In genomic region chr2:30255466-30256408, GRCh38 we compare ENCODE assay signal across 11 cellular contexts. TPM values are rescaled to one million over a fixed set of nuclear protein-coding genes. Genes with fewer than 3 reads are reported as not detected.
DNase-seq lines count a peak whose midpoint lies in the region; ATAC-seq and TF ChIP-seq lines count a peak whose summit lies in the region.
"Had no signal": no experiment of that assay in that cellular context is flagged by ENCODE, and none has a peak within 500 bp of the region (broad histone marks: within the 10 kb centered on the region; RNA-seq: fewer than 3 reads in every experiment).

No MANE protein-coding gene starts in this region.

- H3K4me1 Mint-ChIP-seq in CD4-positive, alpha-beta memory T cell: peaks cover 63 to 99% (median 84%) of the 10 kb centered on the region in 4 donors
- H3K4me1 Mint-ChIP-seq in neural progenitor cell: peaks cover 13% of the 10 kb centered on the region

- no peak overlapping the region for H3K4me3 ChIP-seq in CD4-positive, alpha-beta memory T cell (ENCODE audit: low read length in 2 of 2)
- no peak overlapping the region for H3K4me3 ChIP-seq in neural progenitor cell

- H3K9ac ChIP-seq in neural progenitor cell: no peak overlapping the region

- no peak for TF ChIP-seq CTCF in neural progenitor cell (IDR thresholded peaks at IDR 0.05)

- no peak overlapping the region for H3K4me2 ChIP-seq in neural progenitor cell

- H3K4me1 ChIP-seq in CD4-positive, alpha-beta memory T cell (ENCODE audit: insufficient read depth, low read length): peaks cover 97% of the 10 kb centered on the region
- peaks cover 12% of the 10 kb centered on the region for H3K4me1 ChIP-seq in neural progenitor cell

- H3K36me3 ChIP-seq in CD4-positive, alpha-beta memory T cell (ENCODE audit: insufficient read depth, low read length): peaks cover 44% of the 10 kb centered on the region
- H3K36me3 ChIP-seq in neural progenitor cell: no peaks in the 10 kb centered on the region

- POLR2A ChIA-PET in CD4-positive, alpha-beta memory T cell (lab: Charles Lee; ENCODE audit: partially characterized antibody): interaction anchor here (1.3 to 21.5 kb wide), 4 partner anchors 11 to 82 kb away, joined by 4 to 435 read pairs (median 38); partner anchors contain the start of gene LBH

- intact Hi-C loops in CD4-positive, alpha-beta memory T cell (cut with micrococcal nuclease): no loop called here

- H3K27me3 Mint-ChIP-seq in CD4-positive, alpha-beta memory T cell: no peaks in the 10 kb centered on the region
- peaks cover 4% of the 10 kb centered on the region for H3K27me3 Mint-ChIP-seq in neural progenitor cell (ENCODE audit: insufficient read depth, low read depth)

- H3K36me3 Mint-ChIP-seq in CD4-positive, alpha-beta memory T cell: peaks cover 56 to 75% of the 10 kb centered on the region in 2 donors
- peaks cover 39 to 73% of the 10 kb centered on the region in 2 donors for H3K36me3 Mint-ChIP-seq in activated naive CD4-positive, alpha-beta T cell treated with anti-CD3 and anti-CD28 coated beads, Interleukin-2, amount 50 U/mL, for 72 hours
- peaks cover 16% of the 10 kb centered on the region for H3K36me3 Mint-ChIP-seq in neural progenitor cell

- no peak for DNase-seq in CD4-positive, alpha-beta memory T cell
- DNase-seq in HT-29 (ENCODE audit: low spot score): peak; percentile 17
- DNase-seq in activated naive CD4-positive, alpha-beta T cell treated with anti-CD3 and anti-CD28 coated beads, Interleukin-2, amount 50 U/mL, for 72 hours (ENCODE audit: low spot score in 2 of 2): no peak
- DNase-seq in neural progenitor cell (ENCODE audit: low spot score): peak; percentile 43
- DNase-seq in RKO (ENCODE audit: low spot score): no peak
- DNase-seq: activated gamma-delta T cell; stimulated activated CD4-positive, alpha-beta T cell treated with anti-CD3 and anti-CD28 coated beads, Interleukin-15, amount 100 ng/mL, for 24 hours had no signal

- no peaks in the 10 kb centered on the region for H4K20me1 ChIP-seq in neural progenitor cell (ENCODE audit: low read depth)

- H3K27me3 ChIP-seq in CD4-positive, alpha-beta memory T cell (ENCODE audit: insufficient read depth, low read length): no peaks in the 10 kb centered on the region
- H3K27me3 ChIP-seq in neural progenitor cell: no peaks in the 10 kb centered on the region

- peaks cover 0 to 2% (median 0%) of the 10 kb centered on the region in 8 donors for H3K9me3 Mint-ChIP-seq in CD4-positive, alpha-beta memory T cell
- peaks cover 4 to 8% of the 10 kb centered on the region in 2 donors for H3K9me3 Mint-ChIP-seq in activated naive CD4-positive, alpha-beta T cell treated with anti-CD3 and anti-CD28 coated beads, Interleukin-2, amount 50 U/mL, for 72 hours
- H3K9me3 Mint-ChIP-seq in neural progenitor cell: peaks cover 4% of the 10 kb centered on the region

- H3K27ac ChIP-seq in CD4-positive, alpha-beta memory T cell (ENCODE audit: low read depth, low read length): peak overlapping the region; percentile 22
- H3K27ac ChIP-seq in neural progenitor cell: no peak overlapping the region

- no peaks in the 10 kb centered on the region for H3K9me3 ChIP-seq in CD4-positive, alpha-beta memory T cell (ENCODE audit: control insufficient read depth in 1 of 2, low read length in 2 of 2)
- H3K9me3 ChIP-seq in neural progenitor cell (ENCODE audit: low read depth): no peaks in the 10 kb centered on the region

- ATAC-seq in activated naive CD4-positive, alpha-beta T cell treated with anti-CD3 and anti-CD28 coated beads, Interleukin-2, amount 50 U/mL, for 72 hours: no peak
- ATAC-seq in GM19351 (IDR thresholded peaks at IDR 0.05; ENCODE audit: unreplicated experiment) (no peak), GM19452 (IDR thresholded peaks at IDR 0.05; ENCODE audit: unreplicated experiment) (no peak), HG03039 (IDR thresholded peaks at IDR 0.05; ENCODE audit: unreplicated experiment) (no peak)

- no peak overlapping the region for H2AFZ ChIP-seq in neural progenitor cell (replicated peaks)

- CTCF ChIA-PET in CD4-positive, alpha-beta memory T cell (lab: Charles Lee; ENCODE audit: partially characterized antibody): interaction anchor here (1.2 to 9.0 kb wide), 8 partner anchors 10 to 93 kb away, joined by 3 to 65 read pairs (median 6); no protein-coding TSS in a partner anchor

- peak overlapping the region; percentile 9 to 80 (median 50) for H3K4me3 Mint-ChIP-seq in CD4-positive, alpha-beta memory T cell
- no peak overlapping the region for H3K4me3 Mint-ChIP-seq in neural progenitor cell
- H3K4me3 Mint-ChIP-seq: T-helper 2 cell treated with Interferon-gamma antibody and Interleukin-4, amounts not matched to agents 5 μg/mL and 100 μg/mL, for 36 hours had no signal

- no peaks in the 10 kb centered on the region for H3F3A ChIP-seq in neural progenitor cell (ENCODE audit: low read depth)

- peak overlapping the region; percentile 74 to 97 (median 92) for H3K27ac Mint-ChIP-seq in CD4-positive, alpha-beta memory T cell
- peak overlapping the region; percentile 43 to 80 for H3K27ac Mint-ChIP-seq in activated naive CD4-positive, alpha-beta T cell treated with anti-CD3 and anti-CD28 coated beads, Interleukin-2, amount 50 U/mL, for 72 hours
- no peak overlapping the region for H3K27ac Mint-ChIP-seq in neural progenitor cell
- H3K27ac Mint-ChIP-seq: T-helper 2 cell treated with Interferon-gamma antibody and Interleukin-4, amounts not matched to agents 5 μg/mL and 100 μg/mL, for 36 hours had no signal

- no peaks in the 10 kb centered on the region for H3K79me2 ChIP-seq in neural progenitor cell (ENCODE audit: low read depth)

RNA-seq across cellular contexts. Expression of gene LBH, which starts 24.4 kb away (rescaled TPM):
- total RNA-seq in CD4-positive, alpha-beta memory T cell: 100 to 1,000 TPM; 335 to 364 TPM
- polyA plus RNA-seq in CD4-positive, alpha-beta memory T cell: 100 to 1,000 TPM; 119 to 136 TPM
- total RNA-seq in HT-29 (2014; rRNA removed; shearing (Covaris generic)): 0.10 and 0.42 TPM in 2 replicates
- total RNA-seq in activated naive CD4-positive, alpha-beta T cell treated with anti-CD3 and anti-CD28 coated beads, Interleukin-2, amount 50 U/mL, for 72 hours: 10 to 100 TPM; 67.0 to 88.2 TPM
- 4.2 and 11.0 TPM in 2 replicates for total RNA-seq in neural progenitor cell (ENCODE audit: low replicate concordance)

Comparison
In these comparisons a context has a peak if more than half of its experiments do, and no peak if none do; other contexts are left out.
1. DNase-seq: peak in HT-29 (single experiment) and neural progenitor cell (single experiment); none in CD4-positive, alpha-beta memory T cell (0 of 5), activated naive CD4-positive, alpha-beta T cell treated with anti-CD3 and anti-CD28 coated beads, Interleukin-2, amount 50 U/mL, for 72 hours (0 of 2) and RKO (single experiment).